In genomic region chr2:74845991-74846390, GRCh38 we compare ENCODE assay signal across 8 cellular contexts. TPM values are rescaled to one million over a fixed set of nuclear protein-coding genes. Genes with fewer than 3 reads are reported as not detected.
DNase-seq lines count a peak whose midpoint lies in the region; ATAC-seq and TF ChIP-seq lines count a peak whose summit lies in the region.

No MANE protein-coding gene starts in this region.

- no peak for TF ChIP-seq CTCF in HCT116 (IDR thresholded peaks at IDR 0.05 in 2 of 3, conservative IDR thresholded peaks at IDR 0.05 in 1 of 3; ENCODE audit: borderline replicate concordance in 1 of 3, insufficient read depth in 1 of 3, low read depth in 2 of 3, low read length in 2 of 3)
- no peak for TF ChIP-seq CTCF in mammary epithelial cell (conservative IDR thresholded peaks at IDR 0.05 in 1 of 2, IDR thresholded peaks at IDR 0.05 in 1 of 2; ENCODE audit: extremely low read depth in 1 of 2, insufficient read depth in 1 of 2, low read depth in 1 of 2, low read length in 2 of 2)
- no peak for TF ChIP-seq CTCF in psoas muscle (IDR thresholded peaks at IDR 0.05)

- CTCF ChIA-PET in HCT116 (lab: Charles Lee): no interaction called here
- CTCF ChIA-PET in mammary epithelial cell (lab: Charles Lee; ENCODE audit: low non-redundant PET): no interaction called here

- H2AFZ ChIP-seq in HCT116 (ENCODE audit: low read depth, low read length, poor library complexity, severe bottlenecking) (no peak overlapping the region), mammary epithelial cell (ENCODE audit: low read depth, low read length) (no peak overlapping the region)

- no peak for TF ChIP-seq RAD21 in HCT116 (IDR thresholded peaks at IDR 0.05; ENCODE audit: low read depth)

- H3K36me3 ChIP-seq in BLaER1 treated with 17β-estradiol and CSF1 and Interleukin-3, amounts not matched to agents 10 nM and 100 nM: peaks cover 3 to 42% (median 37%) of the 10 kb centered on the region in 11 experiments; a peak in 19 of 22 replicates
- no peaks in the 10 kb centered on the region; a peak in 1 of 4 replicates for H3K36me3 ChIP-seq in HCT116 (ENCODE audit: control insufficient read depth in 1 of 2, insufficient read depth in 2 of 2, low read length in 2 of 2)
- H3K36me3 ChIP-seq in mammary epithelial cell (ENCODE audit: insufficient read depth, low read length): no peaks in the 10 kb centered on the region
- peaks cover 0 to 5% of the 10 kb centered on the region in 2 donors for H3K36me3 ChIP-seq in psoas muscle (ENCODE audit: insufficient read depth in 1 of 2, low read depth in 1 of 2)
- no peaks in the 10 kb centered on the region; the same call in 1 of the 2 replicates for H3K36me3 ChIP-seq in SJCRH30

- TF ChIP-seq POLR2A in HCT116 (IDR thresholded peaks at IDR 0.05; ENCODE audit: borderline replicate concordance, extremely low read depth, insufficient read depth, insufficient read length): no peak

- in situ Hi-C loops in mammary epithelial cell (cut with MboI; ENCODE audit: low sequenced_read_pairs in 2 of 2): loop anchor here (10.0 kb wide), 1 partner anchor 131 kb away; no protein-coding TSS in a partner anchor

- 22% methylated on average over 2 of the region's 2 CpGs for whole genome bisulfite sequencing in mammary epithelial cell (ENCODE audit: low coverage, missing lambda C conversion rate)
- 30 to 42% (median 38%) methylated on average over 2 of the region's 2 CpGs for WGBS in psoas muscle, 3 donors

- BruUV-seq in HCT116 (replicated peaks; lab: Mats Ljungman, UMichigan) (TSS peak; percentile 26), mammary epithelial cell (replicated peaks; lab: Mats Ljungman, UMichigan) (no TSS peak)

- peak overlapping the region in 2 of 10 experiments; percentile 14 to 28; a peak in 1 of 20 replicates for H3K4me3 ChIP-seq in BLaER1 treated with 17β-estradiol and CSF1 and Interleukin-3, amounts not matched to agents 10 nM and 100 nM
- H3K4me3 ChIP-seq in HCT116 (replicated peaks in 1 of 2; ENCODE audit: low read depth in 1 of 2, low read length in 2 of 2): peak overlapping the region in 1 of 2 experiments; percentile 29; a peak in 2 of 4 replicates
- H3K4me3 ChIP-seq in mammary epithelial cell (replicated peaks in 1 of 3; ENCODE audit: insufficient read depth in 1 of 3, low read depth in 2 of 3, low read length in 3 of 3): peak overlapping the region in 1 of 3 experiments; percentile 14
- peak overlapping the region; percentile 26 for H3K4me3 ChIP-seq in psoas muscle
- no peak overlapping the region for H3K4me3 ChIP-seq in SJCRH30

- peaks cover 55 to 100% (median 97%) of the 10 kb centered on the region in 11 experiments; a peak in 21 of 22 replicates for H4K20me1 ChIP-seq in BLaER1 treated with 17β-estradiol and CSF1 and Interleukin-3, amounts not matched to agents 10 nM and 100 nM
- H4K20me1 ChIP-seq in HCT116 (ENCODE audit: insufficient read depth) (no peaks in the 10 kb centered on the region), mammary epithelial cell (ENCODE audit: insufficient read depth, low read length) (no peaks in the 10 kb centered on the region)

- H3K27ac ChIP-seq in BLaER1 treated with 17β-estradiol and CSF1 and Interleukin-3, amounts not matched to agents 10 nM and 100 nM: peak overlapping the region in 10 of 11 experiments; percentile 48 to 95 (median 90); a peak in 21 of 22 replicates
- H3K27ac ChIP-seq in HCT116 (ENCODE audit: low read depth, low read length) (peak overlapping the region; percentile 67), mammary epithelial cell (ENCODE audit: insufficient read depth, low read depth, low read length) (peak overlapping the region; percentile 89), psoas muscle (peak overlapping the region; percentile 86), SJCRH30 (no peak overlapping the region)

- dilution Hi-C loops in mammary epithelial cell (cut with HindIII; ENCODE audit: low sequenced_read_pairs): no loop called here

- peak overlapping the region in 10 of 11 experiments; percentile 11 to 66 (median 35); a peak in 11 of 22 replicates for H3K9ac ChIP-seq in BLaER1 treated with 17β-estradiol and CSF1 and Interleukin-3, amounts not matched to agents 10 nM and 100 nM
- peak overlapping the region; percentile 44 for H3K9ac ChIP-seq in HCT116 (ENCODE audit: low read length)
- peak overlapping the region; percentile 61 for H3K9ac ChIP-seq in mammary epithelial cell (ENCODE audit: insufficient read depth, low read length)

- no peaks in the 10 kb centered on the region for H3K9me3 ChIP-seq in BLaER1 treated with 17β-estradiol and CSF1 and Interleukin-3, amounts not matched to agents 10 nM and 100 nM (replicated peaks in 1 of 11)
- H3K9me3 ChIP-seq in HCT116 (ENCODE audit: control insufficient read depth in 1 of 2, insufficient read depth in 1 of 2, low read depth in 1 of 2, low read length in 2 of 2): no peaks in the 10 kb centered on the region
- no peaks in the 10 kb centered on the region for H3K9me3 ChIP-seq in mammary epithelial cell (replicated peaks; ENCODE audit: insufficient read depth, low read length)
- H3K9me3 ChIP-seq in psoas muscle: no peaks in the 10 kb centered on the region
- H3K9me3 ChIP-seq in SJCRH30 (replicated peaks): no peaks in the 10 kb centered on the region

- RAD21 ChIA-PET in HCT116 (lab: Charles Lee; ENCODE audit: low non-redundant PET in 1 of 2, low total read pairs in 2 of 2, uncharacterized antibody in 2 of 2, unreplicated experiment in 2 of 2): no interaction called here

- peak overlapping the region; percentile 87 to 98 (median 95) for H3K4me2 ChIP-seq in BLaER1 treated with 17β-estradiol and CSF1 and Interleukin-3, amounts not matched to agents 10 nM and 100 nM
- H3K4me2 ChIP-seq in HCT116 (ENCODE audit: low read length) (peak overlapping the region; percentile 76), mammary epithelial cell (ENCODE audit: insufficient read depth, low read depth, low read length) (peak overlapping the region; percentile 74)

- ATAC-seq in HCT116: peak; percentile 20; the same call in 1 of the 2 replicates
- no peak for ATAC-seq in psoas muscle

- no peaks in the 10 kb centered on the region for H3K9me2 ChIP-seq in HCT116 (ENCODE audit: insufficient read depth)

- H3K4me1 ChIP-seq in BLaER1 treated with 17β-estradiol and CSF1 and Interleukin-3, amounts not matched to agents 10 nM and 100 nM: peaks cover 99 to 100% (median 100%) of the 10 kb centered on the region in 10 experiments
- H3K4me1 ChIP-seq in HCT116 (ENCODE audit: control insufficient read depth in 1 of 2, insufficient read depth in 2 of 2, low read length in 2 of 2) (peaks cover 37 to 69% of the 10 kb centered on the region in 2 experiments), mammary epithelial cell (ENCODE audit: insufficient read depth, low read length) (peaks cover 84% of the 10 kb centered on the region), psoas muscle (peaks cover 85% of the 10 kb centered on the region), SJCRH30 (peaks cover 38% of the 10 kb centered on the region)

- POLR2A ChIA-PET in HCT116 (lab: Charles Lee): interaction anchor here (1.0 kb wide), 1 partner anchor 9 kb away, joined by 6 read pairs; no protein-coding TSS in a partner anchor

- intact Hi-C loops in HCT116 (cut with micrococcal nuclease): no loop called here
- intact Hi-C loops in mammary epithelial cell (cut with micrococcal nuclease): loop anchor here (2.0 kb wide), 1 partner anchor 155 kb away; no protein-coding TSS in a partner anchor
- intact Hi-C loops in psoas muscle (cut with DNase I): no loop called here

- H3K79me2 ChIP-seq in HCT116 (ENCODE audit: insufficient read depth, low read length): peaks cover 98% of the 10 kb centered on the region
- H3K79me2 ChIP-seq in mammary epithelial cell (ENCODE audit: insufficient read depth, low read length): peaks cover 99% of the 10 kb centered on the region

- H3K27me3 ChIP-seq in BLaER1 treated with 17β-estradiol and CSF1 and Interleukin-3, amounts not matched to agents 10 nM and 100 nM: no peaks in the 10 kb centered on the region
- H3K27me3 ChIP-seq in HCT116 (ENCODE audit: insufficient read depth, low read length) (no peaks in the 10 kb centered on the region), mammary epithelial cell (ENCODE audit: insufficient read depth, low read length) (no peaks in the 10 kb centered on the region), psoas muscle (ENCODE audit: insufficient read depth in 3 of 3, low read length in 2 of 3) (no peaks in the 10 kb centered on the region), SJCRH30 (no peaks in the 10 kb centered on the region)

- DNase-seq in HCT116 (ENCODE audit: low read depth, low spot score) (no peak), mammary epithelial cell (no peak), psoas muscle (no peak), SJCRH30 (no peak), COR-L47 (lab: John Stamatoyannopoulos, UW) (no peak), NCI-H1092 treated with DMSO at 0.1 percent for 48 hours (lab: John Stamatoyannopoulos, UW) (no peak)
- no peak for DNase-seq in stimulated activated CD4-positive, alpha-beta T cell treated with anti-CD3 and anti-CD28 coated beads, Interleukin-4, amount 100 ng/mL, for 4 hours

RNA-seq across cellular contexts. Expression of gene HK2, which starts 12.1 kb away (rescaled TPM):
- 42.5 TPM for total RNA-seq in HCT116 (2021; ENCODE audit: unreplicated experiment)
- polyA plus RNA-seq in HCT116 (2012): 53.6 and 66.0 TPM in 2 replicates
- 10 to 100 TPM; 13.0 to 56.1 TPM for total RNA-seq in mammary epithelial cell
- polyA plus RNA-seq in mammary epithelial cell: 41.0 TPM
- 131 TPM for polyA minus RNA-seq in mammary epithelial cell
- total RNA-seq in psoas muscle: 100 to 1,000 TPM in 1 of 4 donors, 10 to 100 TPM in 3; 47.9 to 150 (median 90.9) TPM
- 100 to 1,000 TPM in 1 of 3 donors, 10 to 100 TPM in 2; 14.3 to 229 (median 61.0) TPM for polyA plus RNA-seq in psoas muscle
- total RNA-seq in SJCRH30 (2014; rRNA removed; shearing (Covaris generic)): 38.4 and 38.8 TPM in 2 replicates
